In genomic region chr3:138674131-138674530, GRCh38 we compare ENCODE assay signal across 25 cellular contexts.
A peak's percentile ranks its signal among the peaks of the same experiment; 100 is the strongest.
DNase-seq lines count a peak whose midpoint lies in the region; ATAC-seq, FAIRE-seq and TF ChIP-seq lines count a peak whose summit lies in the region.
"Had no signal": no experiment of that assay in that cellular context is flagged by ENCODE, and none has a peak within 500 bp of the region (broad histone marks: within the 10 kb centered on the region; RNA-seq: fewer than 3 reads in every experiment).

No MANE protein-coding gene starts in this region.

- H3K18ac ChIP-seq in H1 (ENCODE audit: extremely low read depth, low read length) = no peak overlapping the region

- no peak for TF ChIP-seq POLR2A in H1 (IDR thresholded peaks at IDR 0.05; ENCODE audit: control extremely low read depth in 1 of 2, low read depth in 2 of 2, low read length in 2 of 2)

- WGBS in H1 (ENCODE audit: extremely low coverage in 1 of 2, insufficient coverage in 1 of 2, insufficient read length in 1 of 2, insufficient replicate concordance in 2 of 2, low coverage in 1 of 2, low lambda C conversion rate in 2 of 2, missing lambda C conversion rate in 1 of 2), 2 experiments = 80% methylated on average over 2 of the region's 2 CpGs; no CpG with 5 or more reads in 1 of the 2 experiments

- intact Hi-C loops in left ventricle myocardium superior (cut with micrococcal nuclease) (no loop called here), Caco-2 (cut with micrococcal nuclease; ENCODE audit: unreplicated experiment) (no loop called here)

- DNase-seq in cardiac muscle cell (ENCODE audit: low read depth in 1 of 2, low spot score in 1 of 2) (no peak), left ventricle myocardium superior (no peak), H1 (ENCODE audit: low read depth in 1 of 2, low spot score in 2 of 2) (no peak), mesothelial cell of epicardium (ENCODE audit: low spot score in 2 of 2, unreplicated experiment in 2 of 2) (no peak), cerebellar cortex (ENCODE audit: low spot score) (no peak), Caco-2 (no peak)
- DNase-seq in stimulated activated CD4-positive, alpha-beta T cell treated with anti-CD3 and anti-CD28 coated beads, Interleukin-4, amount 100 ng/mL, for 4 hours = no peak
- DNase-seq in stimulated activated CD8-positive, alpha-beta memory T cell treated with anti-CD3 and anti-CD28 coated beads, Interleukin-4, amount 100 ng/mL, for 48 hours = no peak
- DNase-seq: activated CD4-positive, alpha-beta T cell treated with anti-CD3 and anti-CD28 coated beads, Interleukin-2, amount 10 ng/mL, durations not matched to agents 24 days and 14 days; activated naive CD4-positive, alpha-beta T cell treated with anti-CD3 and anti-CD28 coated beads, Interleukin-2, amount 50 U/mL, for 16 hours; activated T-cell treated with anti-CD3 and anti-CD28 coated beads, Interleukin-2, amount 50 U/mL, for 72 hours; DMS79; glutamatergic neuron; NCI-H1105 treated with DMSO at 0.1 percent for 48 hours; NCI-H446 treated with DMSO at 0.1 percent for 48 hours; NK-92 treated with Interleukin-12 subunit alpha and Interleukin-12 subunit beta, amount 100 ng/mL, for 24 hours; small intestine; stimulated activated naive CD4-positive, alpha-beta T cell treated with Interleukin-2 at 50 U/mL for 16 hours; T-helper 2 cell; tibial artery had no signal

- no peak for TF ChIP-seq EP300 in H1 (IDR thresholded peaks at IDR 0.05; ENCODE audit: borderline replicate concordance in 1 of 2, low read depth in 2 of 2, low read length in 2 of 2)

- no peak for FAIRE-seq in H1 (lab: Jason Lieb, UNC)
- FAIRE-seq: A204.1, colon, RCC 7860, small intestine had no signal

- H2AFZ ChIP-seq in H1 (ENCODE audit: low read length) = no peak overlapping the region

- H3K79me1 ChIP-seq in H1 (ENCODE audit: low read depth, low read length) = no peaks in the 10 kb centered on the region

- TF ChIP-seq CTCF in cardiac muscle cell (IDR thresholded peaks at IDR 0.05; ENCODE audit: low read depth, low read length) (no peak), H1 (IDR thresholded peaks at IDR 0.05; ENCODE audit: control extremely low read depth in 1 of 3, insufficient read depth in 1 of 3, low read depth in 1 of 3, low read length in 3 of 3) (no peak), mesothelial cell of epicardium (IDR thresholded peaks at IDR 0.05; ENCODE audit: unreplicated experiment) (no peak), Caco-2 (IDR thresholded peaks at IDR 0.05; ENCODE audit: insufficient read depth in 1 of 2, low read depth in 1 of 2, low read length in 1 of 2, severe bottlenecking in 1 of 2, unreplicated experiment in 1 of 2) (no peak)

- no TSS peak for BruUV-seq in Caco-2 (replicated peaks; lab: Mats Ljungman, UMichigan)

- H2AK5ac ChIP-seq in H1 (ENCODE audit: low read depth, low read length) = no peak overlapping the region

- no peak for TF ChIP-seq RAD21 in H1 (IDR thresholded peaks at IDR 0.05 in 1 of 2, conservative IDR thresholded peaks at IDR 0.05 in 1 of 2; ENCODE audit: low read depth in 2 of 2, low read length in 2 of 2)

- no peak overlapping the region for H3K14ac ChIP-seq in H1 (ENCODE audit: insufficient read length)

- peak overlapping the region in 1 of 4 experiments; percentile 38; a peak in 1 of 7 replicates for H3K9ac ChIP-seq in H1 (replicated peaks in 1 of 4; ENCODE audit: extremely low read depth in 1 of 4, low read depth in 3 of 4, low read length in 3 of 4)

- H4K8ac ChIP-seq in H1 (ENCODE audit: extremely low read depth, insufficient read depth, low read length) = no peak overlapping the region

- H2BK20ac ChIP-seq in H1 (ENCODE audit: low read length) = no peak overlapping the region

- H3K36me3 Mint-ChIP-seq in mesothelial cell of epicardium (peaks cover 39% of the 10 kb centered on the region), Caco-2 (ENCODE audit: insufficient read depth, unreplicated experiment) (peaks cover 63% of the 10 kb centered on the region)

- POLR2A ChIA-PET in H1 (lab: Charles Lee; ENCODE audit: partially characterized antibody) (interaction anchor here (0.6 kb wide), 1 partner anchor 262 kb away, joined by 4 read pairs; no protein-coding TSS in a partner anchor), Caco-2 (lab: Charles Lee) (no interaction called here)

- no peaks in the 10 kb centered on the region for H3K36me3 ChIP-seq in cardiac muscle cell
- peaks cover 0 to 11% (median 4%) of the 10 kb centered on the region in 4 experiments; a peak in 3 of 8 replicates for H3K36me3 ChIP-seq in H1 (ENCODE audit: control insufficient read depth in 2 of 4, insufficient read depth in 4 of 4, low read length in 3 of 4)
- H3K36me3 ChIP-seq in Caco-2 (ENCODE audit: control insufficient read depth, insufficient read depth, low read length) = peaks cover 1% of the 10 kb centered on the region; the same call in 1 of the 2 replicates

- H3K9me3 ChIP-seq in cardiac muscle cell (ENCODE audit: low read depth) (no peaks in the 10 kb centered on the region), H1 (ENCODE audit: insufficient read depth in 2 of 2, low read depth in 1 of 2, low read length in 1 of 2) (no peaks in the 10 kb centered on the region), Caco-2 (peaks cover 14% of the 10 kb centered on the region)

- H3K4me1 Mint-ChIP-seq in mesothelial cell of epicardium (peaks cover 49% of the 10 kb centered on the region), Caco-2 (ENCODE audit: low read depth, unreplicated experiment) (peaks cover 28% of the 10 kb centered on the region)
- H3K4me1 Mint-ChIP-seq: activated CD4-positive, alpha-beta T cell treated with anti-CD3 and anti-CD28 coated beads, Interleukin-2, amount 10 ng/mL, durations not matched to agents 24 days and 14 days; B cell had no signal

- H3K27ac Mint-ChIP-seq in mesothelial cell of epicardium = peak overlapping the region; percentile 99
- H3K27ac Mint-ChIP-seq in Caco-2 (ENCODE audit: unreplicated experiment) = no peak overlapping the region
- H3K27ac Mint-ChIP-seq: activated CD4-positive, alpha-beta T cell treated with anti-CD3 and anti-CD28 coated beads, Interleukin-2, amount 10 ng/mL, durations not matched to agents 24 days and 14 days; B cell had no signal

- no peaks in the 10 kb centered on the region for H4K20me1 ChIP-seq in H1 (replicated peaks in 1 of 2; ENCODE audit: control insufficient read depth in 1 of 2, insufficient read depth in 2 of 2, low read length in 2 of 2)

- H3K27me3 Mint-ChIP-seq in mesothelial cell of epicardium (ENCODE audit: low read depth) (no peaks in the 10 kb centered on the region), Caco-2 (ENCODE audit: insufficient read depth, unreplicated experiment) (no peaks in the 10 kb centered on the region)
- H3K27me3 Mint-ChIP-seq: activated CD4-positive, alpha-beta T cell treated with anti-CD3 and anti-CD28 coated beads, Interleukin-2, amount 10 ng/mL, durations not matched to agents 24 days and 14 days; B cell had no signal

- CTCF ChIA-PET in H1 (lab: Charles Lee; ENCODE audit: partially characterized antibody) (interaction anchor here (0.9 to 1.7 kb wide), 3 partner anchors 16 to 249 kb away, joined by 3 to 7 read pairs (median 4); no protein-coding TSS in a partner anchor), Caco-2 (lab: Charles Lee) (interaction anchor here (0.5 kb wide), 1 partner anchor 43 kb away, joined by 3 read pairs; no protein-coding TSS in a partner anchor)

- no peak overlapping the region for H4K5ac ChIP-seq in H1 (ENCODE audit: insufficient read length, low read depth, low read length)

- no peak overlapping the region for H3K4me2 ChIP-seq in H1 (ENCODE audit: insufficient read depth in 1 of 2, low read depth in 2 of 2, low read length in 2 of 2)

- H4K91ac ChIP-seq in H1 (replicated peaks; ENCODE audit: insufficient read length, low read length) = no peak overlapping the region

- H3K56ac ChIP-seq in H1 (replicated peaks; ENCODE audit: insufficient read length, low read depth, low read length) = no peak overlapping the region

- no peaks in the 10 kb centered on the region; the same call in 1 of the 2 replicates for H3K23me2 ChIP-seq in H1 (ENCODE audit: low read depth, low read length)

- ATAC-seq in left ventricle myocardium superior = no peak
- ATAC-seq: activated T-cell treated with anti-CD3 and anti-CD28 coated beads, Interleukin-2, amount 50 U/mL, for 72 hours had no signal

- no peak overlapping the region for H3K4ac ChIP-seq in H1 (replicated peaks; ENCODE audit: insufficient read length, low read depth, low read length)

- H2BK120ac ChIP-seq in H1 (replicated peaks; ENCODE audit: low read depth, low read length) = no peak overlapping the region

- no peak overlapping the region for H3K23ac ChIP-seq in H1 (ENCODE audit: insufficient read length)

- H2BK12ac ChIP-seq in H1 (ENCODE audit: low read depth, low read length) = no peak overlapping the region

- H3K27ac ChIP-seq in cardiac muscle cell = peak overlapping the region; percentile 98
- peak overlapping the region; percentile 46; the same call in 1 of the 2 replicates for H3K27ac ChIP-seq in H1 (ENCODE audit: low read depth, low read length)
- H3K27ac ChIP-seq: SK-N-MC, tibial artery had no signal

- H2BK15ac ChIP-seq in H1 (ENCODE audit: low read length) = no peak overlapping the region

- H3K79me2 ChIP-seq in H1 (ENCODE audit: control insufficient read depth in 1 of 2, insufficient read depth in 2 of 2, low read length in 2 of 2) = no peaks in the 10 kb centered on the region

- H3K4me3 ChIP-seq in cardiac muscle cell = no peak overlapping the region
- H3K4me3 ChIP-seq in H1 (ENCODE audit: extremely low read depth in 1 of 4, insufficient read depth in 2 of 4, low read depth in 3 of 4, low read length in 4 of 4) = no peak overlapping the region
- no peak overlapping the region for H3K4me3 ChIP-seq in Caco-2 (ENCODE audit: low read depth, low read length)
- H3K4me3 ChIP-seq: SK-N-MC, tibial artery had no signal

- H3K9me3 Mint-ChIP-seq in mesothelial cell of epicardium (peaks cover 27% of the 10 kb centered on the region), Caco-2 (ENCODE audit: unreplicated experiment) (peaks cover 16% of the 10 kb centered on the region)

- H3K27me3 ChIP-seq in cardiac muscle cell (no peaks in the 10 kb centered on the region), H1 (replicated peaks in 1 of 4; ENCODE audit: control insufficient read depth in 3 of 4, extremely low read depth in 1 of 4, insufficient read depth in 3 of 4, low read length in 3 of 4) (no peaks in the 10 kb centered on the region), Caco-2 (replicated peaks; ENCODE audit: control insufficient read depth, insufficient read depth, low read length) (no peaks in the 10 kb centered on the region)
- H3K27me3 ChIP-seq: tibial artery had no signal

- H2BK5ac ChIP-seq in H1 (ENCODE audit: low read depth, low read length) = 0 out of 2 replicates have a peak overlapping the region, but pooled peaks have one; percentile 20

- peaks cover 40% of the 10 kb centered on the region for H3K4me1 ChIP-seq in cardiac muscle cell (ENCODE audit: low read depth)
- H3K4me1 ChIP-seq in H1 (replicated peaks in 1 of 4; ENCODE audit: control insufficient read depth in 3 of 4, insufficient read depth in 4 of 4, low read length in 3 of 4) = peaks cover 0 to 3% (median 0%) of the 10 kb centered on the region in 4 experiments; a peak in 1 of 7 replicates
- H3K4me1 ChIP-seq in Caco-2 = peaks cover 28% of the 10 kb centered on the region

- no peak overlapping the region for H3K4me3 Mint-ChIP-seq in mesothelial cell of epicardium
- H3K4me3 Mint-ChIP-seq in Caco-2 (ENCODE audit: unreplicated experiment) = no peak overlapping the region
- H3K4me3 Mint-ChIP-seq: activated CD4-positive, alpha-beta T cell treated with anti-CD3 and anti-CD28 coated beads, Interleukin-2, amount 10 ng/mL, durations not matched to agents 24 days and 14 days; activated T-cell treated with anti-CD3 and anti-CD28 coated beads, Interleukin-2, amount 50 U/mL, for 72 hours; B cell had no signal
